ENCODE assay signal across 8 cellular contexts in the genomic region with DNA sequence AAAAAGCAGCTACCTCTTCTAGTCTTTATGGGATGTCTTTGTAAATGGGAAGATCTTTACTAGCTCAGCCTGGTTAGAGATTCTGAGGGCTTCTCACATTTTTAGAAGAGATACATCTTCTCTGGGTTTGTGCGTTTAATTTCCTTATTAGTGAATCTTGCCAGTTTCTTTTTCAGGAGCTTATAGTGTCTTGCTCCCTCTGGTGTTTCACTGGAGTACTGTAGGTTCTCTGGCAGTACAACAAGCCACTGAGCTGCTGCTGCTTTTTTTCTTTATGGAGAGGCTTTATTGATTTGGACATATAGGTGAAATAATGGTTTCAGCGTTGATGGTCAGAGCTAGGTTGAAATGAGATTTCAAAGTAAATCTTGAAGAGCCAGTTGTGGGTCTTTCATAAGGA.
A peak's percentile ranks its signal among the peaks of the same experiment; 100 is the strongest.
DNase-seq lines count a peak whose midpoint lies in the region; TF ChIP-seq lines count a peak whose summit lies in the region.

No MANE protein-coding gene starts in this region.

- DNase-seq in stimulated activated CD4-positive, alpha-beta T cell treated with anti-CD3 and anti-CD28 coated beads, Interleukin-15, amount 100 ng/mL, for 24 hours = peak; percentile 12
- DNase-seq in stimulated activated CD4-positive, alpha-beta T cell treated with anti-CD3 and anti-CD28 coated beads, Interleukin-4, amount 100 ng/mL, for 1 hour = no peak
- DNase-seq in H7 = peak; percentile 13
- peak; percentile 20 for DNase-seq in NCI-H2107 treated with DMSO at 0.1 percent for 48 hours (lab: John Stamatoyannopoulos, UW; ENCODE audit: unreplicated experiment)
- peak; percentile 26 for DNase-seq in colonic mucosa
- DNase-seq in osteocyte (ENCODE audit: extremely low spot score, unreplicated experiment) = no peak
- no peak for DNase-seq in effector CD8-positive, alpha-beta T cell (lab: John Stamatoyannopoulos, UW)
- no peak for DNase-seq in hypothalamus (lab: John Stamatoyannopoulos, UW)

- H3K27ac ChIP-seq in colonic mucosa = no peak overlapping the region

- no peaks in the 10 kb centered on the region for H3K27me3 Mint-ChIP-seq in osteocyte (ENCODE audit: unreplicated experiment)

- no peaks in the 10 kb centered on the region for H3K4me1 Mint-ChIP-seq in osteocyte (ENCODE audit: unreplicated experiment)

- H3K27me3 ChIP-seq in H7 (ENCODE audit: control insufficient read depth, insufficient read depth, low read length) = no peaks in the 10 kb centered on the region
- H3K27me3 ChIP-seq in colonic mucosa = no peaks in the 10 kb centered on the region

- H3K27ac Mint-ChIP-seq in osteocyte (ENCODE audit: unreplicated experiment) = no peak overlapping the region

- H3K9me3 ChIP-seq in colonic mucosa = no peaks in the 10 kb centered on the region

- no peak overlapping the region for H3K4me3 Mint-ChIP-seq in osteocyte (ENCODE audit: unreplicated experiment)

- intact Hi-C loops in colonic mucosa (cut with DNase I) = loop anchor here (5.0 kb wide), 1 partner anchor 554 kb away; no protein-coding TSS in a partner anchor

- no peaks in the 10 kb centered on the region for H3K36me3 Mint-ChIP-seq in osteocyte (ENCODE audit: unreplicated experiment)

- H3K36me3 ChIP-seq in H7 (replicated peaks; ENCODE audit: control insufficient read depth, insufficient read depth, low read length) (no peaks in the 10 kb centered on the region), colonic mucosa (no peaks in the 10 kb centered on the region)

- no peak overlapping the region for H3K9ac ChIP-seq in colonic mucosa (ENCODE audit: low read depth in 2 of 2, low read length in 2 of 2)

- peaks cover 11% of the 10 kb centered on the region for H3K9me3 Mint-ChIP-seq in osteocyte (ENCODE audit: unreplicated experiment)

- peak; percentile 48 for TF ChIP-seq CTCF in colonic mucosa (IDR thresholded peaks at IDR 0.05)
- peak; percentile 58 for TF ChIP-seq CTCF in osteocyte (IDR thresholded peaks at IDR 0.05)

- no peaks in the 10 kb centered on the region for H3K4me1 ChIP-seq in colonic mucosa

- H3K4me3 ChIP-seq in H7 (ENCODE audit: insufficient read depth, low read depth, low read length) (no peak overlapping the region), colonic mucosa (no peak overlapping the region)

Comparison
In these comparisons a context has a peak if more than half of its experiments do, and no peak if none do; other contexts are left out.
1. DNase-seq: peak in stimulated activated CD4-positive, alpha-beta T cell treated with anti-CD3 and anti-CD28 coated beads, Interleukin-15, amount 100 ng/mL, for 24 hours (single experiment), H7 (single experiment), NCI-H2107 treated with DMSO at 0.1 percent for 48 hours (single experiment) and colonic mucosa (single experiment); none in stimulated activated CD4-positive, alpha-beta T cell treated with anti-CD3 and anti-CD28 coated beads, Interleukin-4, amount 100 ng/mL, for 1 hour (single experiment), osteocyte (single experiment), effector CD8-positive, alpha-beta T cell (single experiment) and hypothalamus (0 of 51).